In genomic region chr6:100663219-100663863, GRCh38 we compare ENCODE assay signal across 13 cellular contexts.
DNase-seq lines count a peak whose midpoint lies in the region; TF ChIP-seq lines count a peak whose summit lies in the region.
"Had no signal": no experiment of that assay in that cellular context is flagged by ENCODE, and none has a peak within 500 bp of the region (broad histone marks: within the 10 kb centered on the region; RNA-seq: fewer than 3 reads in every experiment).

No MANE protein-coding gene starts in this region.

- H3K27me3 ChIP-seq in tibial artery (no peaks in the 10 kb centered on the region), stomach (no peaks in the 10 kb centered on the region)
- H3K27me3 ChIP-seq: ascending aorta had no signal

- H3K9me3 ChIP-seq in tibial artery (no peaks in the 10 kb centered on the region), stomach (no peaks in the 10 kb centered on the region)
- H3K9me3 ChIP-seq: ascending aorta had no signal

- H3K36me3 ChIP-seq in tibial artery, result no peaks in the 10 kb centered on the region
- H3K36me3 ChIP-seq in stomach, result peaks cover 0 to 5% (median 2%) of the 10 kb centered on the region in 4 donors

- H3K4me1 ChIP-seq in tibial artery (no peaks in the 10 kb centered on the region), stomach (peaks cover 0 to 4% (median 0%) of the 10 kb centered on the region in 4 donors)
- H3K4me1 ChIP-seq: ascending aorta had no signal

- no peak for TF ChIP-seq CTCF in retinal pigment epithelial cell (conservative IDR thresholded peaks at IDR 0.05; ENCODE audit: low read depth, low read length)
- no peak for TF ChIP-seq CTCF in tibial artery (IDR thresholded peaks at IDR 0.05)
- no peak for TF ChIP-seq CTCF in stomach (IDR thresholded peaks at IDR 0.05)

- H3K27ac ChIP-seq in tibial artery (no peak overlapping the region), stomach (no peak overlapping the region)
- H3K27ac ChIP-seq: ascending aorta, WERI-Rb-1 had no signal

- H3K4me3 ChIP-seq in retinal pigment epithelial cell (ENCODE audit: low read length) (no peak overlapping the region), tibial artery (no peak overlapping the region), stomach (no peak overlapping the region)
- H3K4me3 ChIP-seq: ascending aorta had no signal

- no peak for TF ChIP-seq EP300 in stomach (IDR thresholded peaks at IDR 0.05)

- intact Hi-C loops in tibial artery (cut with DNase I; ENCODE audit: low total_unique reads), result loop anchor here (5.0 kb wide), 1 partner anchor 546 kb away; no protein-coding TSS in a partner anchor
- intact Hi-C loops in stomach (cut with DNase I; ENCODE audit: low total_unique reads), result loop anchor here (10.0 kb wide), 1 partner anchor 549 kb away; no protein-coding TSS in a partner anchor

- no peak for TF ChIP-seq POLR2A in stomach (IDR thresholded peaks at IDR 0.05)

- 89 to 93% (median 91%) methylated on average over 5 of the region's 5 CpGs for WGBS in stomach, 5 donors

- peak; percentile 35 for DNase-seq in GM04504 (ENCODE audit: low read depth)
- DNase-seq in RPMI7951 (ENCODE audit: low read depth), result peak; percentile 70
- peak; percentile 65 for DNase-seq in fibroblast of gingiva (ENCODE audit: low read depth)
- peak; percentile 59 for DNase-seq in retinal pigment epithelial cell (ENCODE audit: low read depth)
- DNase-seq in hippocampal formation (lab: John Stamatoyannopoulos, UW), result no peak
- DNase-seq in cerebellar nuclear complex (lab: John Stamatoyannopoulos, UW), result no peak
- DNase-seq in tibial artery, result no peak
- no peak for DNase-seq in stomach
- DNase-seq: NCI-H1092; NCI-H524; stimulated activated CD4-positive, alpha-beta T cell treated with anti-CD3 and anti-CD28 coated beads, Interleukin-2, amount 100 ng/mL, for 24 hours; WERI-Rb-1 had no signal

Comparison
In these comparisons a context has a peak if more than half of its experiments do, and no peak if none do; other contexts are left out.
1. DNase-seq: peak in GM04504 (single experiment), RPMI7951 (single experiment), fibroblast of gingiva (single experiment) and retinal pigment epithelial cell (single experiment); none in hippocampal formation (0 of 2), cerebellar nuclear complex (0 of 2), tibial artery (0 of 2) and stomach (single experiment).